Comparison of ENCODE assay signal across 33 cellular contexts in genomic region chr17:9622961-9623360, GRCh38. TPM values are rescaled to one million over a fixed set of nuclear protein-coding genes. Genes with fewer than 3 reads are reported as not detected.
"Had no signal": no experiment of that assay in that cellular context is flagged by ENCODE, and none has a peak within 500 bp of the region (broad histone marks: within the 10 kb centered on the region; RNA-seq: fewer than 3 reads in every experiment).

No MANE protein-coding gene starts in this region.

- H3K4me3 ChIP-seq: ascending aorta, cardiac muscle cell had no signal

- FAIRE-seq: bronchial epithelial cell, TTC549 had no signal

- H3K27ac ChIP-seq: ascending aorta, cardiac muscle cell, VCaP had no signal

- H3K27me3 ChIP-seq: ascending aorta, cardiac muscle cell had no signal

- H3K36me3 ChIP-seq: ascending aorta, cardiac muscle cell had no signal

- ATAC-seq: activated CD4-positive, alpha-beta T cell treated with anti-CD3 and anti-CD28 coated beads for 36 hours; activated CD4-positive, CD25-positive, alpha-beta regulatory T cell treated with anti-CD3 and anti-CD28 coated beads, Interleukin-2, amount 50 U/mL, for 24 hours; activated CD8-positive, alpha-beta memory T cell treated with anti-CD3 and anti-CD28 coated beads, Interleukin-2, amount 10 ng/mL, durations not matched to agents 7 days and 5 days; activated CD8-positive, alpha-beta T cell treated with anti-CD3 and anti-CD28 coated beads, Interleukin-2, amount 10 ng/mL, durations not matched to agents 7 days and 5 days; activated naive CD8-positive, alpha-beta T cell treated with anti-CD3 and anti-CD28 coated beads, Interleukin-2, amount 50 U/mL, for 24 hours had no signal

- H3K4me1 ChIP-seq: ascending aorta had no signal

- DNase-seq: activated CD4-positive, alpha-beta memory T cell treated with anti-CD3 and anti-CD28 coated beads, Interleukin-2, amount 10 ng/mL, durations not matched to agents 7 days and 5 days; activated CD4-positive, alpha-beta T cell treated with anti-CD3 and anti-CD28 coated beads for 1 hour; activated CD4-positive, alpha-beta T cell treated with anti-CD3 and anti-CD28 coated beads for 36 hours; activated CD4-positive, alpha-beta T cell treated with anti-CD3 and anti-CD28 coated beads for 48 hours; activated CD4-positive, alpha-beta T cell treated with anti-CD3 and anti-CD28 coated beads, Interleukin-2, amount 10 ng/mL, durations not matched to agents 7 days and 5 days; activated CD4-positive, alpha-beta T cell treated with anti-CD3 and anti-CD28 coated beads, Interleukin-2, amount 50 U/mL, for 48 hours; activated CD4-positive, CD25-positive, alpha-beta regulatory T cell; activated CD8-positive, alpha-beta memory T cell treated with anti-CD3 and anti-CD28 coated beads for 24 hours; activated CD8-positive, alpha-beta memory T cell treated with anti-CD3 and anti-CD28 coated beads, Interleukin-2, amount 10 ng/mL, durations not matched to agents 7 days and 5 days; activated CD8-positive, alpha-beta memory T cell treated with anti-CD3 and anti-CD28 coated beads, Interleukin-2, amount 50 U/mL, for 48 hours; activated CD8-positive, alpha-beta T cell treated with anti-CD3 and anti-CD28 coated beads, Interleukin-2, amount 10 ng/mL, durations not matched to agents 7 days and 5 days; activated effector memory CD4-positive, alpha-beta T cell treated with Interleukin-2 at 50 U/mL for 16 hours; activated gamma-delta T cell; activated naive CD4-positive, alpha-beta T cell treated with anti-CD3 and anti-CD28 coated beads, Interleukin-2, amount 10 ng/mL, durations not matched to agents 7 days and 5 days; activated naive CD4-positive, alpha-beta T cell treated with Interleukin-2 at 50 U/mL for 16 hours; activated naive CD8-positive, alpha-beta T cell treated with anti-CD3 and anti-CD28 coated beads, Interleukin-2, amount 10 ng/mL, durations not matched to agents 7 days and 5 days; activated naive CD8-positive, alpha-beta T cell treated with anti-CD3 and anti-CD28 coated beads, Interleukin-2, amount 50 U/mL, for 24 hours; activated T-cell treated with anti-CD3 and anti-CD28 coated beads, Interleukin-2, amount 50 U/mL, for 24 hours; activated T-cell treated with anti-CD3 and anti-CD28 coated beads, Interleukin-2, amount 50 U/mL, for 48 hours; amygdala; anterior cingulate cortex; caudate nucleus; cerebellar nuclear complex; T-helper 2 cell; T-helper 9 cell had no signal

RNA-seq across cellular contexts. Expression of gene USP43, which starts 22.4 kb away (rescaled TPM):
- total RNA-seq: ascending aorta had no signal

RNA-seq across cellular contexts. Expression of gene CFAP52, which starts 46.5 kb away (rescaled TPM):
- total RNA-seq: activated CD4-positive, alpha-beta memory T cell treated with anti-CD3 and anti-CD28 coated beads, Interleukin-2, amount 10 ng/mL, durations not matched to agents 7 days and 5 days; activated CD4-positive, alpha-beta T cell treated with anti-CD3 and anti-CD28 coated beads for 36 hours; activated CD4-positive, alpha-beta T cell treated with anti-CD3 and anti-CD28 coated beads, Interleukin-2, amount 10 ng/mL, durations not matched to agents 7 days and 5 days; activated CD8-positive, alpha-beta memory T cell treated with anti-CD3 and anti-CD28 coated beads, Interleukin-2, amount 10 ng/mL, durations not matched to agents 7 days and 5 days; activated CD8-positive, alpha-beta T cell treated with anti-CD3 and anti-CD28 coated beads, Interleukin-2, amount 10 ng/mL, durations not matched to agents 7 days and 5 days; activated naive CD8-positive, alpha-beta T cell treated with anti-CD3 and anti-CD28 coated beads, Interleukin-2, amount 10 ng/mL, durations not matched to agents 7 days and 5 days; activated T-helper 2 cell treated with anti-CD3 and anti-CD28 coated beads, Interferon-gamma antibody, Interleukin-2, Interleukin-4, amounts not matched to agents 10 μg/mL and 5 μg/mL and 100 μg/mL, durations not matched to agents 14 hours and 24 hours and 36 hours; ascending aorta; bronchial epithelial cell; cardiac muscle cell; chondrocyte had no signal
